1 cellular context compared by ENCODE assay signal in the genomic region with DNA sequence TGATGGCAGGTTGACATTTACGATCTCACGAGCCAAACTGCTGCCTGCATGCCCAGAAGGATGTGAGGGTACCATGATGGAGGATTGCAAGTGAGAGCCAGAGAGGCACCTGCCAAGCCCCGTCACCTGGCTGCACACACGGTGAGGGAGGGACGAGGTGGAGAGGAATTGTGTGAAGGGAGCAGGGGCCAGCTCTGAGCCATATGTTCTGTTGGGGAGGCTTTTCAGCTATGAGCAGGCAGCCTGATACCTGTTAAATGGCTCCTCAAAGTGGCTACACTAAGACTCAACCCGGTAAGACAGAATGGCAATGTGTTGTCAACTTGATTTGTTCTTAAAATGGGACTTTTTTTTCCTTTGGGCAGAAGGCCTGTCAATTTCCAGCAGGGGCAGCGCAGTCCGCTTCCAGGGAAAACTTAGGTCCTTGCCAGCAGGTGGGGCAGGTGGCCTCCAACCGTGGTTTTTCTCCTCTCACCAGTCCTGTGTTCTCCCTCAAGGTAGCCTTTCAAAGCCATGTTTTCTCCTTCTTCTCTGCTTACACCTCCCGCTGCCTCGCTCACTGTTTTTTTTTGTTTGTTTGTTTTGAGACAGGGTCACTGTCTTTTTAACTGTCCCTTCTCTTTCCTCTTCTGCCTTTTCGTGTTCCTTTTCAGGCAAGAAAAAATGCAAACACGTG.
TF ChIP-seq lines count a peak whose summit lies in the region.

No MANE protein-coding gene starts in this region.

TF ChIP-seq in HepG2, 621 proteins besides CTCF, POLR2A, EP300 and RAD21 (continued from another document):
- TF ChIP-seq, protein P1, sequence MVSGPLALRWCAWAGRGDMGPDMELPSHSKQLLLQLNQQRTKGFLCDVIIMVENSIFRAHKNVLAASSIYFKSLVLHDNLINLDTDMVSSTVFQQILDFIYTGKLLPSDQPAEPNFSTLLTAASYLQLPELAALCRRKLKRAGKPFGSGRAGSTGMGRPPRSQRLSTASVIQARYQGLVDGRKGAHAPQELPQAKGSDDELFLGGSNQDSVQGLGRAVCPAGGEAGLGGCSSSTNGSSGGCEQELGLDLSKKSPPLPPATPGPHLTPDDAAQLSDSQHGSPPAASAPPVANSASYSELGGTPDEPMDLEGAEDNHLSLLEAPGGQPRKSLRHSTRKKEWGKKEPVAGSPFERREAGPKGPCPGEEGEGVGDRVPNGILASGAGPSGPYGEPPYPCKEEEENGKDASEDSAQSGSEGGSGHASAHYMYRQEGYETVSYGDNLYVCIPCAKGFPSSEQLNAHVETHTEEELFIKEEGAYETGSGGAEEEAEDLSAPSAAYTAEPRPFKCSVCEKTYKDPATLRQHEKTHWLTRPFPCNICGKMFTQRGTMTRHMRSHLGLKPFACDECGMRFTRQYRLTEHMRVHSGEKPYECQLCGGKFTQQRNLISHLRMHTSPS (CRISPR knock-in tag; IDR thresholded peaks at IDR 0.05; ENCODE audit: low read depth), result no peak
- TF ChIP-seq ZNF317 (CRISPR knock-in tag; IDR thresholded peaks at IDR 0.05), result 0 out of 2 replicates have a peak, but pooled peaks have one; percentile 24
- TF ChIP-seq, protein P2, sequence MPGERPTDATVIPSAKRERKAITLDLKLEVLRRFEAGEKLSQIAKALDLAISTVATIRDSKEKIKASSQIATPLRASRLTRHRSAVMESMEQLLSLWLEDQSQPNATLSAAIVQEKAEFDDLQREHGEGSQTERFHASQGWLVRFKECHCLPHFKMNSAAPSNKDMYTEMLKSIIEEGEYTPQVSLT (CRISPR knock-in tag; IDR thresholded peaks at IDR 0.05; ENCODE audit: borderline replicate concordance, low read depth), result no peak
- peak; percentile 56 for TF ChIP-seq YY1 (IDR thresholded peaks at IDR 0.05; ENCODE audit: insufficient read depth, insufficient replicate concordance, low read depth, low read length)
- TF ChIP-seq, protein P3, sequence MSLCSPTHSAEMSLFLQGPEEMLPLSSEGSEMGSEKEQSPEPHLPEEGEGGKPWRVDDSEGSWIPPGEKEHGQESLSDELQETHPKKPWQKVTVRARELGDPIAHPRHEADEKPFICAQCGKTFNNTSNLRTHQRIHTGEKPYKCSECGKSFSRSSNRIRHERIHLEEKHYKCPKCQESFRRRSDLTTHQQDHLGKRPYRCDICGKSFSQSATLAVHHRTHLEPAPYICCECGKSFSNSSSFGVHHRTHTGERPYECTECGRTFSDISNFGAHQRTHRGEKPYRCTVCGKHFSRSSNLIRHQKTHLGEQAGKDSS (CRISPR knock-in tag; IDR thresholded peaks at IDR 0.05; ENCODE audit: borderline replicate concordance, low read depth), result 0 out of 2 replicates have a peak, but pooled peaks have one; percentile 29
- 0 out of 2 replicates have a peak, but pooled peaks have one; percentile 34 for TF ChIP-seq THAP11 (CRISPR knock-in tag; IDR thresholded peaks at IDR 0.05)
- TF ChIP-seq ZNF775 (CRISPR knock-in tag; IDR thresholded peaks at IDR 0.05; ENCODE audit: borderline replicate concordance), result peak; percentile 42; the same call in 1 of the 2 replicates
- TF ChIP-seq XRCC5 (optimal IDR thresholded peaks at IDR 0.05; ENCODE audit: low read length), result peak; percentile 85
- TF ChIP-seq, protein P4, sequence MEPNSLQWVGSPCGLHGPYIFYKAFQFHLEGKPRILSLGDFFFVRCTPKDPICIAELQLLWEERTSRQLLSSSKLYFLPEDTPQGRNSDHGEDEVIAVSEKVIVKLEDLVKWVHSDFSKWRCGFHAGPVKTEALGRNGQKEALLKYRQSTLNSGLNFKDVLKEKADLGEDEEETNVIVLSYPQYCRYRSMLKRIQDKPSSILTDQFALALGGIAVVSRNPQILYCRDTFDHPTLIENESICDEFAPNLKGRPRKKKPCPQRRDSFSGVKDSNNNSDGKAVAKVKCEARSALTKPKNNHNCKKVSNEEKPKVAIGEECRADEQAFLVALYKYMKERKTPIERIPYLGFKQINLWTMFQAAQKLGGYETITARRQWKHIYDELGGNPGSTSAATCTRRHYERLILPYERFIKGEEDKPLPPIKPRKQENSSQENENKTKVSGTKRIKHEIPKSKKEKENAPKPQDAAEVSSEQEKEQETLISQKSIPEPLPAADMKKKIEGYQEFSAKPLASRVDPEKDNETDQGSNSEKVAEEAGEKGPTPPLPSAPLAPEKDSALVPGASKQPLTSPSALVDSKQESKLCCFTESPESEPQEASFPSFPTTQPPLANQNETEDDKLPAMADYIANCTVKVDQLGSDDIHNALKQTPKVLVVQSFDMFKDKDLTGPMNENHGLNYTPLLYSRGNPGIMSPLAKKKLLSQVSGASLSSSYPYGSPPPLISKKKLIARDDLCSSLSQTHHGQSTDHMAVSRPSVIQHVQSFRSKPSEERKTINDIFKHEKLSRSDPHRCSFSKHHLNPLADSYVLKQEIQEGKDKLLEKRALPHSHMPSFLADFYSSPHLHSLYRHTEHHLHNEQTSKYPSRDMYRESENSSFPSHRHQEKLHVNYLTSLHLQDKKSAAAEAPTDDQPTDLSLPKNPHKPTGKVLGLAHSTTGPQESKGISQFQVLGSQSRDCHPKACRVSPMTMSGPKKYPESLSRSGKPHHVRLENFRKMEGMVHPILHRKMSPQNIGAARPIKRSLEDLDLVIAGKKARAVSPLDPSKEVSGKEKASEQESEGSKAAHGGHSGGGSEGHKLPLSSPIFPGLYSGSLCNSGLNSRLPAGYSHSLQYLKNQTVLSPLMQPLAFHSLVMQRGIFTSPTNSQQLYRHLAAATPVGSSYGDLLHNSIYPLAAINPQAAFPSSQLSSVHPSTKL (CRISPR knock-in tag; IDR thresholded peaks at IDR 0.05), result peak; percentile 41; the same call in 1 of the 2 replicates
- no peak for TF ChIP-seq TAF15 (IDR thresholded peaks at IDR 0.05; ENCODE audit: low read depth, low read length, poor library complexity, severe bottlenecking)
- TF ChIP-seq, protein P5, sequence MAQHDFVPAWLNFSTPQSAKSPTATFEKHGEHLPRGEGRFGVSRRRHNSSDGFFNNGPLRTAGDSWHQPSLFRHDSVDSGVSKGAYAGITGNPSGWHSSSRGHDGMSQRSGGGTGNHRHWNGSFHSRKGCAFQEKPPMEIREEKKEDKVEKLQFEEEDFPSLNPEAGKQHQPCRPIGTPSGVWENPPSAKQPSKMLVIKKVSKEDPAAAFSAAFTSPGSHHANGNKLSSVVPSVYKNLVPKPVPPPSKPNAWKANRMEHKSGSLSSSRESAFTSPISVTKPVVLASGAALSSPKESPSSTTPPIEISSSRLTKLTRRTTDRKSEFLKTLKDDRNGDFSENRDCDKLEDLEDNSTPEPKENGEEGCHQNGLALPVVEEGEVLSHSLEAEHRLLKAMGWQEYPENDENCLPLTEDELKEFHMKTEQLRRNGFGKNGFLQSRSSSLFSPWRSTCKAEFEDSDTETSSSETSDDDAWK (CRISPR knock-in tag; IDR thresholded peaks at IDR 0.05), result no peak
- TF ChIP-seq ZNF841 (CRISPR knock-in tag; IDR thresholded peaks at IDR 0.05; ENCODE audit: borderline replicate concordance), result no peak
- TF ChIP-seq, protein P6, sequence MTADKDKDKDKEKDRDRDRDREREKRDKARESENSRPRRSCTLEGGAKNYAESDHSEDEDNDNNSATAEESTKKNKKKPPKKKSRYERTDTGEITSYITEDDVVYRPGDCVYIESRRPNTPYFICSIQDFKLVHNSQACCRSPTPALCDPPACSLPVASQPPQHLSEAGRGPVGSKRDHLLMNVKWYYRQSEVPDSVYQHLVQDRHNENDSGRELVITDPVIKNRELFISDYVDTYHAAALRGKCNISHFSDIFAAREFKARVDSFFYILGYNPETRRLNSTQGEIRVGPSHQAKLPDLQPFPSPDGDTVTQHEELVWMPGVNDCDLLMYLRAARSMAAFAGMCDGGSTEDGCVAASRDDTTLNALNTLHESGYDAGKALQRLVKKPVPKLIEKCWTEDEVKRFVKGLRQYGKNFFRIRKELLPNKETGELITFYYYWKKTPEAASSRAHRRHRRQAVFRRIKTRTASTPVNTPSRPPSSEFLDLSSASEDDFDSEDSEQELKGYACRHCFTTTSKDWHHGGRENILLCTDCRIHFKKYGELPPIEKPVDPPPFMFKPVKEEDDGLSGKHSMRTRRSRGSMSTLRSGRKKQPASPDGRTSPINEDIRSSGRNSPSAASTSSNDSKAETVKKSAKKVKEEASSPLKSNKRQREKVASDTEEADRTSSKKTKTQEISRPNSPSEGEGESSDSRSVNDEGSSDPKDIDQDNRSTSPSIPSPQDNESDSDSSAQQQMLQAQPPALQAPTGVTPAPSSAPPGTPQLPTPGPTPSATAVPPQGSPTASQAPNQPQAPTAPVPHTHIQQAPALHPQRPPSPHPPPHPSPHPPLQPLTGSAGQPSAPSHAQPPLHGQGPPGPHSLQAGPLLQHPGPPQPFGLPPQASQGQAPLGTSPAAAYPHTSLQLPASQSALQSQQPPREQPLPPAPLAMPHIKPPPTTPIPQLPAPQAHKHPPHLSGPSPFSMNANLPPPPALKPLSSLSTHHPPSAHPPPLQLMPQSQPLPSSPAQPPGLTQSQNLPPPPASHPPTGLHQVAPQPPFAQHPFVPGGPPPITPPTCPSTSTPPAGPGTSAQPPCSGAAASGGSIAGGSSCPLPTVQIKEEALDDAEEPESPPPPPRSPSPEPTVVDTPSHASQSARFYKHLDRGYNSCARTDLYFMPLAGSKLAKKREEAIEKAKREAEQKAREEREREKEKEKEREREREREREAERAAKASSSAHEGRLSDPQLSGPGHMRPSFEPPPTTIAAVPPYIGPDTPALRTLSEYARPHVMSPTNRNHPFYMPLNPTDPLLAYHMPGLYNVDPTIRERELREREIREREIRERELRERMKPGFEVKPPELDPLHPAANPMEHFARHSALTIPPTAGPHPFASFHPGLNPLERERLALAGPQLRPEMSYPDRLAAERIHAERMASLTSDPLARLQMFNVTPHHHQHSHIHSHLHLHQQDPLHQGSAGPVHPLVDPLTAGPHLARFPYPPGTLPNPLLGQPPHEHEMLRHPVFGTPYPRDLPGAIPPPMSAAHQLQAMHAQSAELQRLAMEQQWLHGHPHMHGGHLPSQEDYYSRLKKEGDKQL (CRISPR knock-in tag; IDR thresholded peaks at IDR 0.05; ENCODE audit: low read depth), result no peak
